ENCODE assay signal across 18 cellular contexts in the genomic region with DNA sequence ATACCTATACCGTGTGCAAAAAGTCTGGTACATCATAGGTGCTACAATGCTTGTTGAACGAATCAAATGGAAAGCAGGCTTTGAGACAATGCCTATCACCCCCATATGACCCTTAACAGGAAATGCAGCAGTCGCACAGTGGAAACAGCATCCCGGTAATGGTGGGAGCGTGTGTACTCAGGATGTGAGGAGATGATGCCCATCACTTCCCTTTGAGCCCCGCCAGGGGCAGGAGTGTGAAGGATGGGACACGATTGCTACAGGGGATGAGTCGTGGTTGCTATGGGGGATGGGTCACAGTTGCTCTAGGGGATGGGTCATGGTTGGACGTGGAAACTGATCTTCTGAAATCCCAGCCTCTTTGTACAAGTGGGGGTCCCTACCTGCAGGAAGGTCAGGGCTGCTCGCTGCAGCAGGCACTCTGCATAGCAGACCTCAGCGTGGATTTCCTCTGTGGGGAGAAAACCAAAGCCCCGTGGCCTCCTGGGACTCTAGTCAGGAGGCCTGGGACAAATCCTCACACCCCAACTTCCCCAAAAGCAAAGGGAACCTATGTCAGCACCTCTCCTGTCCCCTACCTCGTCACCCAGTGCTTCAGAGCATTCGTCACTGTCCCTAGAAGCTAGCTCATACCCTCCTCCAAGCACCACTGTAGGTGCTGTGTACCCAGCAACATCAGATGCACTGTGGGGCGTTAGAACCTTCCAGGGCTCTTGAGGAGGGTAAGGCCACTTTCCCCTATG. TPM values are rescaled to one million over a fixed set of nuclear protein-coding genes. Genes with fewer than 3 reads are reported as not detected.
A peak's percentile ranks its signal among the peaks of the same experiment; 100 is the strongest.
DNase-seq lines count a peak whose midpoint lies in the region; ATAC-seq and TF ChIP-seq lines count a peak whose summit lies in the region.
"Had no signal": no experiment of that assay in that cellular context is flagged by ENCODE, and none has a peak within 500 bp of the region (broad histone marks: within the 10 kb centered on the region; RNA-seq: fewer than 3 reads in every experiment).

No MANE protein-coding gene starts in this region.

- H3K4me3 ChIP-seq in fibroblast of pulmonary artery (replicated peaks; ENCODE audit: low read depth, low read length) = no peak overlapping the region
- no peak overlapping the region for H3K4me3 ChIP-seq in colonic mucosa
- H3K4me3 ChIP-seq: HAP-1, tibial nerve had no signal

- H3K36me3 ChIP-seq in colonic mucosa = no peaks in the 10 kb centered on the region
- H3K36me3 ChIP-seq: HAP-1, tibial nerve had no signal

- H3K4me1 ChIP-seq in colonic mucosa = peaks cover 17% of the 10 kb centered on the region
- H3K4me1 ChIP-seq: HAP-1, tibial nerve had no signal

- no peak overlapping the region for H3K9ac ChIP-seq in colonic mucosa (ENCODE audit: low read depth in 2 of 2, low read length in 2 of 2)

- H3K9me3 ChIP-seq in colonic mucosa = no peaks in the 10 kb centered on the region
- H3K9me3 ChIP-seq: HAP-1, tibial nerve had no signal

- H3K27ac ChIP-seq in colonic mucosa = no peak overlapping the region
- H3K27ac ChIP-seq: tibial nerve had no signal

- peak; percentile 6 for DNase-seq in left cardiac atrium
- DNase-seq in Right ventricle myocardium superior = no peak
- DNase-seq in UCSD-AML1 (lab: John Stamatoyannopoulos, UW; ENCODE audit: unreplicated experiment) = peak; percentile 30
- DNase-seq in fibroblast of pulmonary artery (ENCODE audit: low read depth) = no peak
- DNase-seq in colonic mucosa = no peak
- DNase-seq in stimulated activated CD4-positive, alpha-beta T cell treated with anti-CD3 and anti-CD28 coated beads, Interleukin-2, amount 100 ng/mL, for 24 hours = no peak
- DNase-seq in GM03348 (ENCODE audit: low spot score) = no peak
- DNase-seq: activated effector memory CD4-positive, alpha-beta T cell treated with Interleukin-2 at 50 U/mL for 16 hours; amygdala; DMS 273 treated with DMSO at 0.1 percent for 48 hours; foreskin melanocyte; KBM-7; NCI-H1436; stimulated activated naive CD4-positive, alpha-beta T cell treated with Interleukin-2 at 50 U/mL for 16 hours had no signal

- no peaks in the 10 kb centered on the region for H3K27me3 ChIP-seq in colonic mucosa
- H3K27me3 ChIP-seq: tibial nerve had no signal

- peak; percentile 9 for TF ChIP-seq CTCF in fibroblast of pulmonary artery (IDR thresholded peaks at IDR 0.05; ENCODE audit: low read length, missing control alignments)
- no peak for TF ChIP-seq CTCF in colonic mucosa (IDR thresholded peaks at IDR 0.05)

- ATAC-seq in left cardiac atrium (no peak), Right ventricle myocardium superior (ENCODE audit: poor library complexity) (no peak), HG02938 (IDR thresholded peaks at IDR 0.05; ENCODE audit: unreplicated experiment) (no peak)
- ATAC-seq: Panc1 had no signal

- intact Hi-C loops in left cardiac atrium (cut with DNase I) = no loop called here
- intact Hi-C loops in Right ventricle myocardium superior (cut with DNase I) = no loop called here
- intact Hi-C loops in colonic mucosa (cut with DNase I) = no loop called here

RNA-seq across cellular contexts. Expression of gene TTC39A, which starts 19.3 kb away (rescaled TPM):
- 10 to 100 TPM; 14.0 to 14.8 TPM for total RNA-seq in left cardiac atrium
- 19.4 TPM for total RNA-seq in Right ventricle myocardium superior
- total RNA-seq in colonic mucosa = 100 to 1,000 TPM in 1 of 2 donors, 10 to 100 TPM in 1; 95.2 to 148 TPM

Comparison
In these comparisons a context has a peak if more than half of its experiments do, and no peak if none do; other contexts are left out.
1. DNase-seq: peak in left cardiac atrium (single experiment) and UCSD-AML1 (single experiment); none in Right ventricle myocardium superior (single experiment), fibroblast of pulmonary artery (single experiment), colonic mucosa (single experiment), stimulated activated CD4-positive, alpha-beta T cell treated with anti-CD3 and anti-CD28 coated beads, Interleukin-2, amount 100 ng/mL, for 24 hours (0 of 2) and GM03348 (single experiment).